In genomic region chrX:19629541-19629940, GRCh38 we compare ENCODE assay signal across 15 cellular contexts.
DNase-seq lines count a peak whose midpoint lies in the region; ATAC-seq and TF ChIP-seq lines count a peak whose summit lies in the region.
"Had no signal": no experiment of that assay in that cellular context is flagged by ENCODE, and none has a peak within 500 bp of the region (broad histone marks: within the 10 kb centered on the region; RNA-seq: fewer than 3 reads in every experiment).

No MANE protein-coding gene starts in this region.

- peaks cover 4% of the 10 kb centered on the region for H3K9me3 Mint-ChIP-seq in osteocyte (ENCODE audit: unreplicated experiment)
- H3K9me3 Mint-ChIP-seq: stimulated activated naive CD8-positive, alpha-beta T cell treated with anti-CD3 and anti-CD28 coated beads, Interleukin-15, Interleukin-2, amounts not matched to agents 100 ng/mL and 50 ng/mL, for 24 hours had no signal

- no peak overlapping the region for H3K4me3 Mint-ChIP-seq in osteocyte (ENCODE audit: unreplicated experiment)
- H3K4me3 Mint-ChIP-seq: stimulated activated naive CD8-positive, alpha-beta T cell treated with anti-CD3 and anti-CD28 coated beads, Interleukin-15, Interleukin-2, amounts not matched to agents 100 ng/mL and 50 ng/mL, for 24 hours had no signal

- H3K27me3 Mint-ChIP-seq in osteocyte (ENCODE audit: unreplicated experiment) = no peaks in the 10 kb centered on the region
- H3K27me3 Mint-ChIP-seq: stimulated activated naive CD8-positive, alpha-beta T cell treated with anti-CD3 and anti-CD28 coated beads, Interleukin-15, Interleukin-2, amounts not matched to agents 100 ng/mL and 50 ng/mL, for 24 hours had no signal

- TF ChIP-seq CTCF in osteocyte (IDR thresholded peaks at IDR 0.05) = no peak

- H3K36me3 ChIP-seq in effector memory CD4-positive, alpha-beta T cell (ENCODE audit: control insufficient read depth, insufficient read depth, low read length) = no peaks in the 10 kb centered on the region

- no peaks in the 10 kb centered on the region for H3K9me3 ChIP-seq in effector memory CD4-positive, alpha-beta T cell (ENCODE audit: control insufficient read depth, low read length)

- no peak overlapping the region for H3K27ac Mint-ChIP-seq in osteocyte (ENCODE audit: unreplicated experiment)
- H3K27ac Mint-ChIP-seq: stimulated activated naive CD8-positive, alpha-beta T cell treated with anti-CD3 and anti-CD28 coated beads, Interleukin-15, Interleukin-2, amounts not matched to agents 100 ng/mL and 50 ng/mL, for 24 hours had no signal

- peak overlapping the region; percentile 18 for H3K27ac ChIP-seq in effector memory CD4-positive, alpha-beta T cell (ENCODE audit: insufficient read depth, low read length, poor library complexity, severe bottlenecking)
- H3K27ac ChIP-seq: epithelial cell of prostate had no signal

- H3K36me3 Mint-ChIP-seq in osteocyte (ENCODE audit: unreplicated experiment) = peaks cover 5% of the 10 kb centered on the region

- H3K4me1 ChIP-seq in effector memory CD4-positive, alpha-beta T cell (ENCODE audit: control insufficient read depth, insufficient read depth, low read length, poor library complexity, severe bottlenecking) = peaks cover 16% of the 10 kb centered on the region

- TF ChIP-seq POLR2A in GM18505 (IDR thresholded peaks at IDR 0.05; ENCODE audit: borderline replicate concordance, extremely low read depth, insufficient read depth, insufficient read length) = no peak

- H3K4me3 ChIP-seq in effector memory CD4-positive, alpha-beta T cell (ENCODE audit: insufficient read depth, low read depth, low read length, poor library complexity, severe bottlenecking) = no peak overlapping the region

- DNase-seq in effector memory CD4-positive, alpha-beta T cell = no peak
- DNase-seq in SHP77 treated with DMSO at 0.1 percent for 48 hours (lab: John Stamatoyannopoulos, UW) (no peak), NCI-H146 (lab: John Stamatoyannopoulos, UW) (no peak), osteocyte (ENCODE audit: extremely low spot score, unreplicated experiment) (no peak), activated gamma-delta T cell (lab: John Stamatoyannopoulos, UW) (no peak)
- DNase-seq: activated CD4-positive, CD25-positive, alpha-beta regulatory T cell treated with anti-CD3 and anti-CD28 coated beads, Interleukin-2, amount 50 U/mL, for 72 hours; amniotic stem cell; Calu3; NCI-H2081 treated with DMSO at 0.1 percent for 48 hours; stimulated activated CD4-positive, alpha-beta T cell treated with anti-CD3 and anti-CD28 coated beads, Interleukin-12 subunit alpha, Interleukin-12 subunit beta, amount 100 ng/mL, for 4 hours had no signal

- H3K4me1 Mint-ChIP-seq in osteocyte (ENCODE audit: unreplicated experiment) = peaks cover 57% of the 10 kb centered on the region

- ATAC-seq in GM18505 (IDR thresholded peaks at IDR 0.05; ENCODE audit: unreplicated experiment) = peak; percentile 59
- peak; percentile 77 for ATAC-seq in GM21360 (IDR thresholded peaks at IDR 0.05; ENCODE audit: unreplicated experiment)
- peak; percentile 65 for ATAC-seq in HG03097 (IDR thresholded peaks at IDR 0.05; ENCODE audit: low FRiP score, unreplicated experiment)

- no peaks in the 10 kb centered on the region for H3K27me3 ChIP-seq in effector memory CD4-positive, alpha-beta T cell (replicated peaks; ENCODE audit: control insufficient read depth, insufficient read depth, low read length, poor library complexity, severe bottlenecking)
